Comparison of ENCODE assay signal across 1 cellular context in the genomic region with DNA sequence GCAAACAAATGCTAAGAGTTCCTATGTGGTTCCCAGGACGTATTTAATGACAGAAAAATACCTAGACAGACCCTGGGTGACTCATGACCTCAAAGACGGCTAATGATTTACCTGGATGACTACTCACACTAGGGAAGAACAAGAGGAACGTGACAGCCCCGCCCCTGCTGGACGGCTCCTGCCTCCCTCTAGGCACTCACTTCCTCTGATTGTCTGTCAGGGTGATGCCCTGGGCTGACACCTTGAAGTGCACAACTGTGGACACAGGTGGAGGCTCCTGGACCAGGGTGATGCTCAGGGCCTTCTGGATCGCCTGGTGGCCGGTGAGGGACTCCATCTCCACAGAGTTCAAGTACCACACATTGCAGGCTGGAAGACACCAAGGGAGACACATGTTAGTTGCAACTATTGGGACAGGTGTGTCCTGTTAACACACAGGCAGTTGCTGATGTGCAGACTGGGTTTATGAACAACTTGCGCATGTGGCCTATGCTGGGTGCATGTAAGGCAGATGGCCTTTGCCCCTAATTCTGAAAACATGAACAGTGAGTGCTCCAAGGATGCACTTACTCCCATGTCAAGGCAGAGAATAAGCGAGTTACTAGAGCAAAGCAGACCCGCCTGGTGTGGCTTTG.
TF ChIP-seq lines count a peak whose summit lies in the region.

No MANE protein-coding gene starts in this region.

TF ChIP-seq in SK-N-SH treated with all-trans-retinoic acid at 6 μM for 48 hours, 23 proteins besides CTCF, POLR2A, EP300 and RAD21 (continued from another document):
- no peak for TF ChIP-seq ZNF70 (CRISPR knock-in tag; IDR thresholded peaks at IDR 0.05)
- no peak for TF ChIP-seq GLIS3 (CRISPR knock-in tag; IDR thresholded peaks at IDR 0.05)
- TF ChIP-seq, protein P1, sequence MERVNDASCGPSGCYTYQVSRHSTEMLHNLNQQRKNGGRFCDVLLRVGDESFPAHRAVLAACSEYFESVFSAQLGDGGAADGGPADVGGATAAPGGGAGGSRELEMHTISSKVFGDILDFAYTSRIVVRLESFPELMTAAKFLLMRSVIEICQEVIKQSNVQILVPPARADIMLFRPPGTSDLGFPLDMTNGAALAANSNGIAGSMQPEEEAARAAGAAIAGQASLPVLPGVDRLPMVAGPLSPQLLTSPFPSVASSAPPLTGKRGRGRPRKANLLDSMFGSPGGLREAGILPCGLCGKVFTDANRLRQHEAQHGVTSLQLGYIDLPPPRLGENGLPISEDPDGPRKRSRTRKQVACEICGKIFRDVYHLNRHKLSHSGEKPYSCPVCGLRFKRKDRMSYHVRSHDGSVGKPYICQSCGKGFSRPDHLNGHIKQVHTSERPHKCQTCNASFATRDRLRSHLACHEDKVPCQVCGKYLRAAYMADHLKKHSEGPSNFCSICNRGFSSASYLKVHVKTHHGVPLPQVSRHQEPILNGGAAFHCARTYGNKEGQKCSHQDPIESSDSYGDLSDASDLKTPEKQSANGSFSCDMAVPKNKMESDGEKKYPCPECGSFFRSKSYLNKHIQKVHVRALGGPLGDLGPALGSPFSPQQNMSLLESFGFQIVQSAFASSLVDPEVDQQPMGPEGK (CRISPR knock-in tag; IDR thresholded peaks at IDR 0.05; ENCODE audit: borderline replicate concordance): no peak
- TF ChIP-seq, protein P2, sequence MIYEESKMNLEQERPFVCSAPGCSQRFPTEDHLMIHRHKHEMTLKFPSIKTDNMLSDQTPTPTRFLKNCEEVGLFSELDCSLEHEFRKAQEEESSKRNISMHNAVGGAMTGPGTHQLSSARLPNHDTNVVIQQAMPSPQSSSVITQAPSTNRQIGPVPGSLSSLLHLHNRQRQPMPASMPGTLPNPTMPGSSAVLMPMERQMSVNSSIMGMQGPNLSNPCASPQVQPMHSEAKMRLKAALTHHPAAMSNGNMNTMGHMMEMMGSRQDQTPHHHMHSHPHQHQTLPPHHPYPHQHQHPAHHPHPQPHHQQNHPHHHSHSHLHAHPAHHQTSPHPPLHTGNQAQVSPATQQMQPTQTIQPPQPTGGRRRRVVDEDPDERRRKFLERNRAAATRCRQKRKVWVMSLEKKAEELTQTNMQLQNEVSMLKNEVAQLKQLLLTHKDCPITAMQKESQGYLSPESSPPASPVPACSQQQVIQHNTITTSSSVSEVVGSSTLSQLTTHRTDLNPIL (CRISPR knock-in tag; IDR thresholded peaks at IDR 0.05; ENCODE audit: low read depth): no peak
- TF ChIP-seq, protein P3, sequence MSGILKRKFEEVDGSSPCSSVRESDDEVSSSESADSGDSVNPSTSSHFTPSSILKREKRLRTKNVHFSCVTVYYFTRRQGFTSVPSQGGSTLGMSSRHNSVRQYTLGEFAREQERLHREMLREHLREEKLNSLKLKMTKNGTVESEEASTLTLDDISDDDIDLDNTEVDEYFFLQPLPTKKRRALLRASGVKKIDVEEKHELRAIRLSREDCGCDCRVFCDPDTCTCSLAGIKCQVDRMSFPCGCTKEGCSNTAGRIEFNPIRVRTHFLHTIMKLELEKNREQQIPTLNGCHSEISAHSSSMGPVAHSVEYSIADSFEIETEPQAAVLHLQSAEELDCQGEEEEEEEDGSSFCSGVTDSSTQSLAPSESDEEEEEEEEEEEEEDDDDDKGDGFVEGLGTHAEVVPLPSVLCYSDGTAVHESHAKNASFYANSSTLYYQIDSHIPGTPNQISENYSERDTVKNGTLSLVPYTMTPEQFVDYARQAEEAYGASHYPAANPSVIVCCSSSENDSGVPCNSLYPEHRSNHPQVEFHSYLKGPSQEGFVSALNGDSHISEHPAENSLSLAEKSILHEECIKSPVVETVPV (CRISPR knock-in tag; IDR thresholded peaks at IDR 0.05): no peak
- TF ChIP-seq, protein P4, sequence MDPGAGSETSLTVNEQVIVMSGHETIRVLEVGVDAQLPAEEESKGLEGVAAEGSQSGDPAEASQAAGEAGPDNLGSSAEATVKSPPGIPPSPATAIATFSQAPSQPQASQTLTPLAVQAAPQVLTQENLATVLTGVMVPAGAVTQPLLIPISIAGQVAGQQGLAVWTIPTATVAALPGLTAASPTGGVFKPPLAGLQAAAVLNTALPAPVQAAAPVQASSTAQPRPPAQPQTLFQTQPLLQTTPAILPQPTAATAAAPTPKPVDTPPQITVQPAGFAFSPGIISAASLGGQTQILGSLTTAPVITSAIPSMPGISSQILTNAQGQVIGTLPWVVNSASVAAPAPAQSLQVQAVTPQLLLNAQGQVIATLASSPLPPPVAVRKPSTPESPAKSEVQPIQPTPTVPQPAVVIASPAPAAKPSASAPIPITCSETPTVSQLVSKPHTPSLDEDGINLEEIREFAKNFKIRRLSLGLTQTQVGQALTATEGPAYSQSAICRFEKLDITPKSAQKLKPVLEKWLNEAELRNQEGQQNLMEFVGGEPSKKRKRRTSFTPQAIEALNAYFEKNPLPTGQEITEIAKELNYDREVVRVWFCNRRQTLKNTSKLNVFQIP (CRISPR knock-in tag; IDR thresholded peaks at IDR 0.05; ENCODE audit: borderline replicate concordance, low read depth): no peak
